In the genomic region with DNA sequence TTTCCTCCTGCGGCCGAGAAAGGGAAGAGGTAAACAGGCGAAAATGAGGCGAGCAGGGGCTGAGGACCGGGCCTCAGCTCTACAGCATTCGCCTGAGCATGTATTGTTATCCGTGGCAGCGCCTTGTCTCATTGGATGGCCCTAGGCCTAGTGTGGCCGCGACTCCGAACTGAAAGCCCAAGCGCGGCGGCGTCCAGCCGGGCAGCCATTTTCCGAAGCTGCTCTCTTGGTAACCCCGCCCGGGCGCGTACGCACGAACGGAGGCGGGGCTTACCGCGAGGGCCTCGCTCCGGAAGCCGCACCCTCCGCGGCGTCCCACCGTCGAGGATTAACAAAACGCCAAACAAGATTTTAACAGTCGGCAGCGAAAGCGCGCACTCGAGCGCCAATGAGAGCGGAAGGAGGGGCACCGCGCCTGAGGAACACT, we compare ENCODE assay signal across 1 cellular context.
TF ChIP-seq lines count a peak whose summit lies in the region.

No MANE protein-coding gene starts in this region.

TF ChIP-seq in GM23338, 12 proteins besides CTCF, POLR2A, EP300 and RAD21 (continued from another document):
- TF ChIP-seq REST (IDR thresholded peaks at IDR 0.05; ENCODE audit: unreplicated experiment) (no peak), ETS1 (IDR thresholded peaks at IDR 0.05) (peak; percentile 15; the same call in 1 of the 2 replicates)
